26 cellular contexts compared by ENCODE assay signal in the genomic region with DNA sequence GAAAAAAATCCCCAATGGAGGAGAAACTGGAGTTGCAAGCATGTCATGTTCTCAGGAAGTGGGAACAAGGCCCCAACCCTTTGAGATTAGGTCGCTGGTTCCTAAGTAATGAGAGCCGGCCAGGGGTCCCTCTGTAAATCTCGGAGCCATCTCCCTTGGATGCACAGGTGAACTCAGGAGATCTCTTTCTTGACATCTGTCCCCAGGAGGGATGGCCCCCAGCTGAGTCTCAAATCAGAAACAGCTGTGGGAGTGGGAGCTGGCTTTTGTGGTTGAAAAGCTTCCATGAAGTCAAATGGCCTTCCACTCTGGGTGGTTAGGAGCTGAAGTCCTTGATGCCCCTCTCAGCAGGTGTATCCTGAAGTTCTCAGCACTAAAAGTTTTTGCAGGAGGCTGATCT.
"Had no signal": no experiment of that assay in that cellular context is flagged by ENCODE, and none has a peak within 500 bp of the region (broad histone marks: within the 10 kb centered on the region; RNA-seq: fewer than 3 reads in every experiment).

No MANE protein-coding gene starts in this region.

- H3K9me3 Mint-ChIP-seq: effector memory CD8-positive, alpha-beta T cell; natural killer cell treated with Interleukin-12 subunit alpha and Interleukin-12 subunit beta and Interleukin-15 and Interleukin-18, amount 100 ng/mL, for 72 hours; neural progenitor cell had no signal

- ATAC-seq: effector memory CD8-positive, alpha-beta T cell; heart right ventricle; left ventricle myocardium superior; lower lobe of right lung; mucosa of descending colon; natural killer cell treated with Interleukin-12 subunit alpha and Interleukin-12 subunit beta and Interleukin-15 and Interleukin-18, amount 100 ng/mL, for 72 hours; psoas muscle; right cardiac atrium; stimulated activated naive CD8-positive, alpha-beta T cell treated with anti-CD3 and anti-CD28 coated beads, Interleukin-15, Interleukin-2, amounts not matched to agents 100 U/mL and 50 U/mL, for 24 hours had no signal

- H3K9ac ChIP-seq: neural progenitor cell had no signal

- H3K36me3 Mint-ChIP-seq: naive B cell; natural killer cell treated with Interleukin-12 subunit alpha and Interleukin-12 subunit beta and Interleukin-15 and Interleukin-18, amount 100 ng/mL, for 72 hours; neural progenitor cell; stimulated activated memory B cell treated with anti-CD40 and anti-IgM and Interleukin-4, amounts not matched to agents 10 μg/mL and 1 μg/mL and 100 μg/mL, for 72 hours had no signal

- H3K4me1 ChIP-seq: heart right ventricle, lower lobe of right lung, psoas muscle, testis, upper lobe of left lung had no signal

- H3K27ac ChIP-seq: esophagus squamous epithelium, heart right ventricle, lower lobe of right lung, neural progenitor cell, ovary, psoas muscle, testis, tibial nerve, upper lobe of left lung had no signal

- H3K4me3 ChIP-seq: esophagus squamous epithelium, heart right ventricle, lower lobe of right lung, mucosa of descending colon, neural progenitor cell, ovary, psoas muscle, sigmoid colon, testis, tibial nerve, upper lobe of left lung had no signal

- H3K27me3 ChIP-seq: ovary, testis, upper lobe of left lung had no signal

- H3K4me3 Mint-ChIP-seq: effector memory CD8-positive, alpha-beta T cell; natural killer cell treated with Interleukin-12 subunit alpha and Interleukin-12 subunit beta and Interleukin-15 and Interleukin-18, amount 100 ng/mL, for 72 hours; neural progenitor cell; stimulated activated memory B cell treated with anti-CD40 and anti-IgM and Interleukin-4, amounts not matched to agents 10 μg/mL and 1 μg/mL and 100 μg/mL, for 72 hours had no signal

- H3K36me3 ChIP-seq: esophagus squamous epithelium, heart right ventricle, lower lobe of right lung, neural progenitor cell, ovary, sigmoid colon, tibial nerve, upper lobe of left lung had no signal

- DNase-seq: cortex of kidney; effector memory CD8-positive, alpha-beta T cell; erythroblast; esophagus squamous epithelium; foreskin melanocyte; glutamatergic neuron; heart right ventricle; hippocampal formation; left ventricle myocardium superior; lower lobe of right lung; mucosa of descending colon; naive B cell; nucleus accumbens; ovary; psoas muscle; right cardiac atrium; sigmoid colon; stimulated activated CD4-positive, alpha-beta T cell treated with anti-CD3 and anti-CD28 coated beads, Interleukin-4, amount 100 ng/mL, for 4 hours; stimulated activated naive CD8-positive, alpha-beta T cell treated with anti-CD3 and anti-CD28 coated beads, Interleukin-15, Interleukin-2, amounts not matched to agents 100 U/mL and 50 U/mL, for 24 hours; substantia nigra; testis; upper lobe of left lung had no signal

- H3K27ac Mint-ChIP-seq: effector memory CD8-positive, alpha-beta T cell; natural killer cell treated with Interleukin-12 subunit alpha and Interleukin-12 subunit beta and Interleukin-15 and Interleukin-18, amount 100 ng/mL, for 72 hours; stimulated activated memory B cell treated with anti-CD40 and anti-IgM and Interleukin-4, amounts not matched to agents 10 μg/mL and 1 μg/mL and 100 μg/mL, for 72 hours had no signal

- H3K9me3 ChIP-seq: esophagus squamous epithelium, heart right ventricle, lower lobe of right lung, mucosa of descending colon, ovary, psoas muscle, sigmoid colon, testis, tibial nerve, upper lobe of left lung had no signal
